In the genomic region with DNA sequence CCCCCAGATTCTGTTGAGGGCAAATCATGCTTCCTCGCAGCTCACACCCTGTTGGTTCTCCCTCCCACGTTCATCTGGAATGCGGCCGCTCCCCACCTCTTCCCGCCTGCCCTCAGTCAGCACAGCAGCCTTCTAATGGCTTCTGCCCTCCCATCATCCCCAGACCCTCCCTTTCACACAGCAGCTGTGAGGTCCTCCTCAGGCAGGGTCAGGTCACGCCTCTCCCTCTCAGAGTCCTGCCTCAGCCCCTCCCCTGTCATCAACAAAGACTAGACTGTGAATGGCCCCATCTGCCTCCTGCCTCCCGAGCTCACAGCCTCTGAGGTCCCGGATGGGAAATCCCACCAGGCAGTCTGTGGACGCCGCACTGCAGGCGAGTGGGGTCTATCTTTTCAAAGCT, we compare ENCODE assay signal across 21 cellular contexts. TPM values are rescaled to one million over a fixed set of nuclear protein-coding genes. Genes with fewer than 3 reads are reported as not detected.
DNase-seq lines count a peak whose midpoint lies in the region; ATAC-seq and TF ChIP-seq lines count a peak whose summit lies in the region.
"Had no signal": no experiment of that assay in that cellular context is flagged by ENCODE, and none has a peak within 500 bp of the region (broad histone marks: within the 10 kb centered on the region; RNA-seq: fewer than 3 reads in every experiment).

No MANE protein-coding gene starts in this region.

- no peaks in the 10 kb centered on the region for H3K79me2 ChIP-seq in H9 (ENCODE audit: insufficient read depth, low read length)

- no peak overlapping the region for H4K8ac ChIP-seq in H9 (replicated peaks; ENCODE audit: insufficient read length, low read depth, low read length)

- no peak overlapping the region for H2BK20ac ChIP-seq in H9 (ENCODE audit: low read depth, low read length, poor library complexity, severe bottlenecking)

- H4K20me1 ChIP-seq in H9 (ENCODE audit: control insufficient read depth, insufficient read depth, insufficient read length) = no peaks in the 10 kb centered on the region

- no peaks in the 10 kb centered on the region for H3K9me3 ChIP-seq in H9 (ENCODE audit: control insufficient read depth, low read depth, low read length)
- H3K9me3 ChIP-seq: uterus had no signal

- no peak overlapping the region for H2AK5ac ChIP-seq in H9 (ENCODE audit: insufficient read length, low read length)

- H3K4me2 ChIP-seq in H9 (ENCODE audit: insufficient read depth, insufficient read length, low read length) = peak overlapping the region; percentile 1

- H3K27ac Mint-ChIP-seq in H9 = no peak overlapping the region
- H3K27ac Mint-ChIP-seq in WTC11 = no peak overlapping the region
- H3K27ac Mint-ChIP-seq in activated CD8-positive, alpha-beta T cell treated with anti-CD3 and anti-CD28 coated beads for 36 hours = no peak overlapping the region
- H3K27ac Mint-ChIP-seq: stimulated activated memory B cell treated with anti-CD40 and anti-IgM and Interleukin-4, amounts not matched to agents 10 μg/mL and 1 μg/mL and 100 μg/mL, for 72 hours had no signal

- H3K4me3 ChIP-seq in coronary artery = no peak overlapping the region
- H3K4me3 ChIP-seq: uterus had no signal

- H3T11ph ChIP-seq in H9 (ENCODE audit: low read length) = no peak overlapping the region

- DNase-seq in DMS 273 treated with DMSO at 0.1 percent for 48 hours (lab: John Stamatoyannopoulos, UW) (peak; percentile 38), H9 (peak; percentile 97), WTC11 (ENCODE audit: low spot score) (peak; percentile 74), myocyte (ENCODE audit: low read depth) (peak; percentile 54), NOMO-1 (lab: John Stamatoyannopoulos, UW; ENCODE audit: unreplicated experiment in 2 of 2) (no peak), coronary artery (ENCODE audit: low spot score) (no peak), activated gamma-delta T cell (lab: John Stamatoyannopoulos, UW) (no peak)
- no peak for DNase-seq in activated CD8-positive, alpha-beta T cell treated with anti-CD3 and anti-CD28 coated beads for 36 hours
- DNase-seq: activated CD4-positive, alpha-beta T cell treated with anti-CD3 and anti-CD28 coated beads, Interleukin-2, amount 50 U/mL, for 48 hours; activated gamma-delta T cell treated with Interleukin-2 at 50 U/mL for 16 hours; effector CD4-positive, alpha-beta T cell; foreskin melanocyte; HCEC 1CT; NCI-H1048; NCI-H774; stimulated activated CD4-positive, alpha-beta T cell treated with anti-CD3 and anti-CD28 coated beads, Interleukin-4, amount 100 ng/mL, for 1 hour; T1000; uterus had no signal

- ATAC-seq in WTC11 = peak; percentile 97
- no peak for ATAC-seq in activated CD8-positive, alpha-beta T cell treated with anti-CD3 and anti-CD28 coated beads for 36 hours
- ATAC-seq: stimulated activated memory B cell treated with anti-CD40 and anti-IgM and Interleukin-4, amounts not matched to agents 10 μg/mL and 1 μg/mL and 100 μg/mL, for 72 hours had no signal

- no peak overlapping the region for H3K9ac ChIP-seq in H9 (ENCODE audit: extremely low read depth, insufficient read length, low read length)

- H3K27ac ChIP-seq in H9 (ENCODE audit: insufficient read length, low read depth, low read length) (no peak overlapping the region), coronary artery (no peak overlapping the region)
- H3K27ac ChIP-seq: uterus had no signal

- no peak overlapping the region for H2BK5ac ChIP-seq in H9 (ENCODE audit: insufficient read length, low read length)

- H3K4me1 ChIP-seq in H9 (ENCODE audit: insufficient read depth, low read length) = no peaks in the 10 kb centered on the region; the same call in 1 of the 2 replicates
- H3K4me1 ChIP-seq: uterus had no signal

- H3K4me3 Mint-ChIP-seq in H9 = peak overlapping the region; percentile 49 to 73
- H3K4me3 Mint-ChIP-seq in WTC11 = peak overlapping the region; percentile 56
- no peak overlapping the region for H3K4me3 Mint-ChIP-seq in activated CD8-positive, alpha-beta T cell treated with anti-CD3 and anti-CD28 coated beads for 36 hours
- H3K4me3 Mint-ChIP-seq: stimulated activated memory B cell treated with anti-CD40 and anti-IgM and Interleukin-4, amounts not matched to agents 10 μg/mL and 1 μg/mL and 100 μg/mL, for 72 hours had no signal

- CTCF ChIA-PET in WTC11 (lab: Charles Lee) = interaction anchor here (0.8 to 1.7 kb wide), 13 partner anchors 9 to 482 kb away, joined by 3 to 14 read pairs (median 5); no protein-coding TSS in a partner anchor
- CTCF ChIA-PET in activated CD8-positive, alpha-beta T cell treated with anti-CD3 and anti-CD28 coated beads for 36 hours (lab: Charles Lee) = interaction anchor here (1.2 to 1.5 kb wide), 3 partner anchors 42 to 209 kb away, joined by 3 to 7 read pairs (median 4); no protein-coding TSS in a partner anchor

- no peak overlapping the region for H3K14ac ChIP-seq in H9 (ENCODE audit: insufficient read depth, low read length)

- H3K4me1 Mint-ChIP-seq in H9 = peaks cover 21 to 27% of the 10 kb centered on the region in 2 experiments
- peaks cover 24% of the 10 kb centered on the region for H3K4me1 Mint-ChIP-seq in WTC11
- H3K4me1 Mint-ChIP-seq in activated CD8-positive, alpha-beta T cell treated with anti-CD3 and anti-CD28 coated beads for 36 hours (ENCODE audit: low read depth) = peaks cover 12% of the 10 kb centered on the region

- POLR2A ChIA-PET in WTC11 (lab: Charles Lee) = interaction anchor here (0.8 to 1.5 kb wide), 3 partner anchors 8 to 34 kb away, joined by 3 read pairs; a partner anchor contains a TSS
- POLR2A ChIA-PET in activated CD8-positive, alpha-beta T cell treated with anti-CD3 and anti-CD28 coated beads for 36 hours (lab: Charles Lee) = no interaction called here

- H3K23me2 ChIP-seq in H9 (ENCODE audit: insufficient read length, low read depth, low read length, poor library complexity, severe bottlenecking) = no peaks in the 10 kb centered on the region

- H4K5ac ChIP-seq in H9 (ENCODE audit: insufficient read length, low read depth, low read length) = no peak overlapping the region

- no peak overlapping the region for H4K91ac ChIP-seq in H9 (ENCODE audit: insufficient read length, low read depth, low read length)

- no CpG with 5 or more reads among the region's 11 CpGs for WGBS in H9 (ENCODE audit: extremely low coverage, insufficient read length, low lambda C conversion rate)

- no peak overlapping the region for H2AFZ ChIP-seq in H9 (ENCODE audit: low read length)

- H3K23ac ChIP-seq in H9 (ENCODE audit: insufficient read length, low read depth, low read length) = no peak overlapping the region

- no peak overlapping the region for H2BK120ac ChIP-seq in H9 (ENCODE audit: low read depth, low read length, poor library complexity, severe bottlenecking)

- intact Hi-C loops in activated CD8-positive, alpha-beta T cell treated with anti-CD3 and anti-CD28 coated beads for 36 hours (cut with micrococcal nuclease) = no loop called here

- H3K79me1 ChIP-seq in H9 (ENCODE audit: insufficient read depth, low read depth, low read length, poor library complexity, severe bottlenecking) = no peaks in the 10 kb centered on the region

- H3K36me3 Mint-ChIP-seq in H9 (ENCODE audit: insufficient read depth in 1 of 3, low read depth in 3 of 3) = peaks cover 10 to 28% (median 13%) of the 10 kb centered on the region in 3 experiments
- peaks cover 12% of the 10 kb centered on the region for H3K36me3 Mint-ChIP-seq in WTC11
- H3K36me3 Mint-ChIP-seq in activated CD8-positive, alpha-beta T cell treated with anti-CD3 and anti-CD28 coated beads for 36 hours (ENCODE audit: low read depth) = peaks cover 2% of the 10 kb centered on the region

- H3K27me3 ChIP-seq in H9 (ENCODE audit: insufficient read depth, low read length) = no peaks in the 10 kb centered on the region

- H2BK12ac ChIP-seq in H9 (ENCODE audit: insufficient read length, low read depth, low read length) = no peak overlapping the region

- no peak overlapping the region for H3K56ac ChIP-seq in H9 (ENCODE audit: insufficient read length, low read depth, low read length)

- H2BK15ac ChIP-seq in H9 (ENCODE audit: low read depth, low read length) = no peak overlapping the region

- H3K4ac ChIP-seq in H9 (ENCODE audit: low read depth, low read length) = no peak overlapping the region

- no peak overlapping the region for H3K18ac ChIP-seq in H9 (ENCODE audit: insufficient read length, low read depth, low read length)

- H3K9me3 Mint-ChIP-seq in H9 (peaks cover 25 to 27% of the 10 kb centered on the region in 2 experiments), WTC11 (peaks cover 18% of the 10 kb centered on the region)
- H3K9me3 Mint-ChIP-seq in activated CD8-positive, alpha-beta T cell treated with anti-CD3 and anti-CD28 coated beads for 36 hours = peaks cover 19% of the 10 kb centered on the region

- H3K27me3 Mint-ChIP-seq in H9 (ENCODE audit: low read depth) = peaks cover 53% of the 10 kb centered on the region
- peaks cover 33% of the 10 kb centered on the region for H3K27me3 Mint-ChIP-seq in WTC11 (ENCODE audit: low read depth)
- H3K27me3 Mint-ChIP-seq in activated CD8-positive, alpha-beta T cell treated with anti-CD3 and anti-CD28 coated beads for 36 hours = peaks cover 22% of the 10 kb centered on the region

- no peak for TF ChIP-seq CTCF in H9 (conservative IDR thresholded peaks at IDR 0.05)
- TF ChIP-seq CTCF in WTC11 (IDR thresholded peaks at IDR 0.05) = no peak
- TF ChIP-seq CTCF in activated CD8-positive, alpha-beta T cell treated with anti-CD3 and anti-CD28 coated beads for 36 hours (IDR thresholded peaks at IDR 0.05) = no peak
- no peak for TF ChIP-seq CTCF in coronary artery (IDR thresholded peaks at IDR 0.05)

TF ChIP-seq in WTC11, 78 proteins besides CTCF, POLR2A, EP300 and RAD21 (continues in another document):
- TF ChIP-seq FOXK1 (CRISPR knock-in tag; IDR thresholded peaks at IDR 0.05) (0 out of 2 replicates have a peak, but pooled peaks have one; percentile 54), ZBTB21 (CRISPR knock-in tag; IDR thresholded peaks at IDR 0.05; ENCODE audit: borderline replicate concordance) (no peak; the same call in 1 of the 2 replicates), TCF7 (CRISPR knock-in tag; IDR thresholded peaks at IDR 0.05; ENCODE audit: low read depth) (no peak), TP53 (CRISPR knock-in tag; IDR thresholded peaks at IDR 0.05) (peak; percentile 70), ZNF416 (CRISPR knock-in tag; IDR thresholded peaks at IDR 0.05) (no peak), RELA (CRISPR knock-in tag; IDR thresholded peaks at IDR 0.05; ENCODE audit: borderline replicate concordance) (no peak)
- TF ChIP-seq, protein P1, sequence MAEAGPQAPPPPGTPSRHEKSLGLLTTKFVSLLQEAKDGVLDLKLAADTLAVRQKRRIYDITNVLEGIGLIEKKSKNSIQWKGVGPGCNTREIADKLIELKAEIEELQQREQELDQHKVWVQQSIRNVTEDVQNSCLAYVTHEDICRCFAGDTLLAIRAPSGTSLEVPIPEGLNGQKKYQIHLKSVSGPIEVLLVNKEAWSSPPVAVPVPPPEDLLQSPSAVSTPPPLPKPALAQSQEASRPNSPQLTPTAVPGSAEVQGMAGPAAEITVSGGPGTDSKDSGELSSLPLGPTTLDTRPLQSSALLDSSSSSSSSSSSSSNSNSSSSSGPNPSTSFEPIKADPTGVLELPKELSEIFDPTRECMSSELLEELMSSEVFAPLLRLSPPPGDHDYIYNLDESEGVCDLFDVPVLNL (CRISPR knock-in tag; IDR thresholded peaks at IDR 0.05; ENCODE audit: borderline replicate concordance, low read depth) = no peak

RNA-seq across cellular contexts. Expression of a gene that starts 7.9 kb away (rescaled TPM):
- total RNA-seq in H9 (2021) = 0.22 and 0.35 TPM in 2 replicates
- total RNA-seq in WTC11 (2021) = 0.57 to 1.3 TPM (median 0.66 TPM) in 3 replicates
- total RNA-seq in myocyte = not detected in 2 replicates
- not detected for polyA plus RNA-seq in myocyte (2012)
- not detected for total RNA-seq in activated CD8-positive, alpha-beta T cell treated with anti-CD3 and anti-CD28 coated beads for 36 hours
- total RNA-seq: kidney epithelial cell, mucosa of gallbladder, uterus had no signal

Comparison
In these comparisons a context has a peak if more than half of its experiments do, and no peak if none do; other contexts are left out.
1. DNase-seq: peak in DMS 273 treated with DMSO at 0.1 percent for 48 hours (single experiment), H9 (single experiment), WTC11 (single experiment) and myocyte (single experiment); none in activated CD8-positive, alpha-beta T cell treated with anti-CD3 and anti-CD28 coated beads for 36 hours (single experiment), NOMO-1 (0 of 2), coronary artery (single experiment) and activated gamma-delta T cell (single experiment).